2 cellular contexts compared by ENCODE assay signal in genomic region chr3:170826047-170826446, GRCh38.
TF ChIP-seq lines count a peak whose summit lies in the region.

No MANE protein-coding gene starts in this region.

TF ChIP-seq in GM23338, 12 proteins besides CTCF, POLR2A, EP300 and RAD21:
- TF ChIP-seq JUNB (IDR thresholded peaks at IDR 0.05; ENCODE audit: unreplicated experiment) (no peak), NANOG (IDR thresholded peaks at IDR 0.05; ENCODE audit: borderline replicate concordance) (no peak), ZNF331 (CRISPR knock-in tag; IDR thresholded peaks at IDR 0.05; ENCODE audit: low read depth) (no peak), STAT1 (IDR thresholded peaks at IDR 0.05; ENCODE audit: unreplicated experiment) (no peak), ZNF114 (CRISPR knock-in tag; IDR thresholded peaks at IDR 0.05) (no peak), POLR2AphosphoS5 (IDR thresholded peaks at IDR 0.05; ENCODE audit: low read depth) (no peak), EZH2 (IDR thresholded peaks at IDR 0.05; ENCODE audit: low read depth, unreplicated experiment) (no peak), REST (IDR thresholded peaks at IDR 0.05; ENCODE audit: unreplicated experiment) (no peak), CREB1 (CRISPR knock-in tag; IDR thresholded peaks at IDR 0.05; ENCODE audit: low read depth) (no peak), EZH2phosphoT487 (IDR thresholded peaks at IDR 0.05; ENCODE audit: unreplicated experiment) (no peak), ZNF462 (CRISPR knock-in tag; IDR thresholded peaks at IDR 0.05) (no peak)
- TF ChIP-seq, protein P1, sequence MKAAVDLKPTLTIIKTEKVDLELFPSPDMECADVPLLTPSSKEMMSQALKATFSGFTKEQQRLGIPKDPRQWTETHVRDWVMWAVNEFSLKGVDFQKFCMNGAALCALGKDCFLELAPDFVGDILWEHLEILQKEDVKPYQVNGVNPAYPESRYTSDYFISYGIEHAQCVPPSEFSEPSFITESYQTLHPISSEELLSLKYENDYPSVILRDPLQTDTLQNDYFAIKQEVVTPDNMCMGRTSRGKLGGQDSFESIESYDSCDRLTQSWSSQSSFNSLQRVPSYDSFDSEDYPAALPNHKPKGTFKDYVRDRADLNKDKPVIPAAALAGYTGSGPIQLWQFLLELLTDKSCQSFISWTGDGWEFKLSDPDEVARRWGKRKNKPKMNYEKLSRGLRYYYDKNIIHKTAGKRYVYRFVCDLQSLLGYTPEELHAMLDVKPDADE (IDR thresholded peaks at IDR 0.05): no peak

TF ChIP-seq in K562, 482 proteins besides CTCF, POLR2A, EP300 and RAD21:
- TF ChIP-seq TEAD4 (IDR thresholded peaks at IDR 0.05; ENCODE audit: low read length): no peak
- no peak for TF ChIP-seq TEAD4 (CRISPR knock-in tag; IDR thresholded peaks at IDR 0.05; ENCODE audit: borderline replicate concordance)
- no peak for TF ChIP-seq HOXB6 (CRISPR knock-in tag; IDR thresholded peaks at IDR 0.05; ENCODE audit: borderline replicate concordance)
- TF ChIP-seq, protein P2, sequence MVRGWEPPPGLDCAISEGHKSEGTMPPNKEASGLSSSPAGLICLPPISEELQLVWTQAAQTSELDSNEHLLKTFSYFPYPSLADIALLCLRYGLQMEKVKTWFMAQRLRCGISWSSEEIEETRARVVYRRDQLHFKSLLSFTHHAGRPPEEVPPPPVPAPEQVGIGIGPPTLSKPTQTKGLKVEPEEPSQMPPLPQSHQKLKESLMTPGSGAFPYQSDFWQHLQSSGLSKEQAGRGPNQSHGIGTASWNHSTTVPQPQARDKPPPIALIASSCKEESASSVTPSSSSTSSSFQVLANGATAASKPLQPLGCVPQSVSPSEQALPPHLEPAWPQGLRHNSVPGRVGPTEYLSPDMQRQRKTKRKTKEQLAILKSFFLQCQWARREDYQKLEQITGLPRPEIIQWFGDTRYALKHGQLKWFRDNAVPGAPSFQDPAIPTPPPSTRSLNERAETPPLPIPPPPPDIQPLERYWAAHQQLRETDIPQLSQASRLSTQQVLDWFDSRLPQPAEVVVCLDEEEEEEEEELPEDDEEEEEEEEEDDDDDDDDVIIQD (CRISPR knock-in tag; IDR thresholded peaks at IDR 0.05): no peak
- no peak for TF ChIP-seq SFPQ (IDR thresholded peaks at IDR 0.05; ENCODE audit: low read depth, low read length)
- no peak for TF ChIP-seq TCF7L2 (IDR thresholded peaks at IDR 0.05; ENCODE audit: low read depth, low read length)
- TF ChIP-seq PURB (CRISPR knock-in tag; IDR thresholded peaks at IDR 0.05; ENCODE audit: low read depth): no peak
- no peak for TF ChIP-seq XRCC5 (IDR thresholded peaks at IDR 0.05; ENCODE audit: low read depth, low read length)
- no peak for TF ChIP-seq ZBTB17 (CRISPR knock-in tag; IDR thresholded peaks at IDR 0.05)
- no peak for TF ChIP-seq ZNF174 (CRISPR knock-in tag; IDR thresholded peaks at IDR 0.05)
- TF ChIP-seq NCOA2 (IDR thresholded peaks at IDR 0.05; ENCODE audit: partially characterized antibody in 2 of 2): no peak
- TF ChIP-seq ZNF197 (CRISPR knock-in tag; IDR thresholded peaks at IDR 0.05; ENCODE audit: low read depth): no peak
- no peak for TF ChIP-seq THRA (IDR thresholded peaks at IDR 0.05)
- TF ChIP-seq BCOR (IDR thresholded peaks at IDR 0.05): no peak
- TF ChIP-seq NFE2L1 (tag; IDR thresholded peaks at IDR 0.05; ENCODE audit: borderline replicate concordance, low read depth): no peak
- TF ChIP-seq GATA2 (CRISPR knock-in tag; IDR thresholded peaks at IDR 0.05): no peak
- no peak for TF ChIP-seq GATAD2B (IDR thresholded peaks at IDR 0.05; ENCODE audit: borderline replicate concordance)
- no peak for TF ChIP-seq ZNF830 (CRISPR knock-in tag; IDR thresholded peaks at IDR 0.05)
- TF ChIP-seq PRPF4 (IDR thresholded peaks at IDR 0.05; ENCODE audit: insufficient read depth, low read depth, low read length, poor library complexity, severe bottlenecking): no peak
